ENCODE assay signal across 9 cellular contexts in genomic region chr1:203402609-203403337, GRCh38. TPM values are rescaled to one million over a fixed set of nuclear protein-coding genes. Genes with fewer than 3 reads are reported as not detected.
DNase-seq lines count a peak whose midpoint lies in the region; ATAC-seq and TF ChIP-seq lines count a peak whose summit lies in the region.
"Had no signal": no experiment of that assay in that cellular context is flagged by ENCODE, and none has a peak within 500 bp of the region (broad histone marks: within the 10 kb centered on the region; RNA-seq: fewer than 3 reads in every experiment).

No MANE protein-coding gene starts in this region.

- WGBS in upper lobe of left lung, 2 donors: 44 to 46% methylated on average over 6 of the region's 6 CpGs

- no peak overlapping the region for H3K27ac Mint-ChIP-seq in stimulated activated memory B cell treated with anti-CD40 and anti-IgM and Interleukin-4, amounts not matched to agents 10 μg/mL and 1 μg/mL and 100 μg/mL, for 72 hours

- H3K4me1 ChIP-seq in lower lobe of right lung: peaks cover 27% of the 10 kb centered on the region
- H3K4me1 ChIP-seq in upper lobe of left lung: peaks cover 0 to 13% (median 10%) of the 10 kb centered on the region in 4 donors

- H3K27ac ChIP-seq in coronary artery (peak overlapping the region; percentile 81 to 93), lower lobe of right lung (peak overlapping the region; percentile 70), upper lobe of left lung (peak overlapping the region; percentile 43 to 75 (median 62))
- H3K27ac ChIP-seq: KMS-11 had no signal

- H3K36me3 Mint-ChIP-seq in stimulated activated memory B cell treated with anti-CD40 and anti-IgM and Interleukin-4, amounts not matched to agents 10 μg/mL and 1 μg/mL and 100 μg/mL, for 72 hours: peaks cover 4% of the 10 kb centered on the region

- TF ChIP-seq POLR2A in upper lobe of left lung (IDR thresholded peaks at IDR 0.05): no peak

- no peaks in the 10 kb centered on the region for H3K9me3 Mint-ChIP-seq in stimulated activated memory B cell treated with anti-CD40 and anti-IgM and Interleukin-4, amounts not matched to agents 10 μg/mL and 1 μg/mL and 100 μg/mL, for 72 hours

- no peak overlapping the region for H3K4me3 Mint-ChIP-seq in stimulated activated memory B cell treated with anti-CD40 and anti-IgM and Interleukin-4, amounts not matched to agents 10 μg/mL and 1 μg/mL and 100 μg/mL, for 72 hours

- H3K4me3 ChIP-seq in coronary artery (no peak overlapping the region), lower lobe of right lung (no peak overlapping the region), upper lobe of left lung (no peak overlapping the region)

- no peaks in the 10 kb centered on the region for H3K9me3 ChIP-seq in lower lobe of right lung
- H3K9me3 ChIP-seq in upper lobe of left lung: no peaks in the 10 kb centered on the region

- no peak for TF ChIP-seq CTCF in coronary artery (IDR thresholded peaks at IDR 0.05)
- no peak for TF ChIP-seq CTCF in lower lobe of right lung (IDR thresholded peaks at IDR 0.05)
- no peak for TF ChIP-seq CTCF in upper lobe of left lung (IDR thresholded peaks at IDR 0.05)

- H3K4me1 Mint-ChIP-seq in stimulated activated memory B cell treated with anti-CD40 and anti-IgM and Interleukin-4, amounts not matched to agents 10 μg/mL and 1 μg/mL and 100 μg/mL, for 72 hours: no peaks in the 10 kb centered on the region

- TF ChIP-seq EP300 in upper lobe of left lung (IDR thresholded peaks at IDR 0.05): peak in 2 of 4 donors; percentile 29 to 82

- H3K36me3 ChIP-seq in lower lobe of right lung: no peaks in the 10 kb centered on the region
- no peaks in the 10 kb centered on the region for H3K36me3 ChIP-seq in upper lobe of left lung

- H3K27me3 ChIP-seq in lower lobe of right lung (ENCODE audit: low read depth) (no peaks in the 10 kb centered on the region), upper lobe of left lung (no peaks in the 10 kb centered on the region)

- peaks cover 17% of the 10 kb centered on the region for H3K27me3 Mint-ChIP-seq in stimulated activated memory B cell treated with anti-CD40 and anti-IgM and Interleukin-4, amounts not matched to agents 10 μg/mL and 1 μg/mL and 100 μg/mL, for 72 hours

- ATAC-seq in lower lobe of right lung: peak; percentile 67 to 77
- ATAC-seq in upper lobe of left lung (ENCODE audit: low FRiP score in 2 of 2): peak in 1 of 2 donors; percentile 78
- no peak for ATAC-seq in stimulated activated memory B cell treated with anti-CD40 and anti-IgM and Interleukin-4, amounts not matched to agents 10 μg/mL and 1 μg/mL and 100 μg/mL, for 72 hours

- DNase-seq in NAMALWA (ENCODE audit: low spot score) (peak; percentile 55), coronary artery (ENCODE audit: low spot score) (no peak), lower lobe of right lung (no peak), upper lobe of left lung (no peak), iPS-NIHi11 (ENCODE audit: low spot score) (no peak), activated gamma-delta T cell treated with Interleukin-2 at 50 U/mL for 16 hours (no peak)
- DNase-seq in stimulated activated naive CD4-positive, alpha-beta T cell (lab: John Stamatoyannopoulos, UW): no peak

- intact Hi-C loops in lower lobe of right lung (cut with DNase I): no loop called here

RNA-seq across cellular contexts. Expression of gene FMOD, which starts 51.9 kb away (rescaled TPM):
- total RNA-seq in lower lobe of right lung (28.9 TPM), upper lobe of left lung (10 to 100 TPM; 12.5 to 46.7 (median 25.4) TPM)
